22 cellular contexts compared by ENCODE assay signal in the genomic region with DNA sequence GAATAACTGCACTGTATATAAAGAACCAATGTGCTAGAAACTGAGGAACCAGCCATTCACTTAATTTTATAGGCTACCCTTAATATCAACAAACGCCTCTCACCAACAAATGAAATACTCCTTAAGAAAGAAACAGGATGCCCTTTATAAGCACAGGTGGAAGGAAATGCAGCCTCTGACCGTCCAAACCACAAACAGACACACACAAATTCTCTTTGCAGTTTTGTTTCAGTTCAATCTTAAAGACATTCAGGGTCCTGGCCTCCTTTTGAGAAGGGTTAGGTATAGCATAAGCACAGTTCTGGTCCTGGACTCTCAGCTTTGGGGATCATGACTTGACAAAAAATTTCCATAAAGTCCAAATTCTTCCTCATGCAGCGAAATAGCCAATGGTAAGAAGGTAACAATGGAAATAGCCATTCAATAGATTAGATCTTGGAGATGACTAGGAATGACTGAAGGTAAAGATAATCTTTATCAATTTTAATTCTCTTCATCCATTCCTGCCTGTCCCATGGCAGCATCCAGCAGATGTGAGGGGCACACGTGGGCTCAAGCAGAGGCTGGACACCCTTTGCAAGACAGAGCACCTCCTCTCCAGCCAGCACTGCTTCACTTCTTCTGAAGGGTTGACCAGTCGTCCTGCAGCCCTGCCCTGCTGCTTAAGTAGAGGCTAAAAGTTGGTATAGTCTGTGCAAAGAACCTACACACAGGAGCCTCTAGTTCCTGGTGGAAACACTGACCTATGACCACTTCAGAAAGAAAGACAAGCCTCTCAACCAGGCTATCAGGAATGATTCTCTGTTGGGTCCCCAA.
DNase-seq lines count a peak whose midpoint lies in the region; ATAC-seq and TF ChIP-seq lines count a peak whose summit lies in the region.
"Had no signal": no experiment of that assay in that cellular context is flagged by ENCODE, and none has a peak within 500 bp of the region (broad histone marks: within the 10 kb centered on the region; RNA-seq: fewer than 3 reads in every experiment).

No MANE protein-coding gene starts in this region.

- ATAC-seq in GM19043 (IDR thresholded peaks at IDR 0.05; ENCODE audit: low read depth, unreplicated experiment): peak; percentile 66
- peak; percentile 68 for ATAC-seq in GM21825 (IDR thresholded peaks at IDR 0.05; ENCODE audit: unreplicated experiment)
- peak; percentile 23 to 68 for ATAC-seq in stimulated activated naive B cell treated with anti-CD40 and anti-IgM and Interleukin-4, amounts not matched to agents 10 μg/mL and 1 μg/mL and 100 μg/mL, for 72 hours (replicated peaks)
- ATAC-seq: activated T-helper 17 cell treated with anti-CD3 and anti-CD28 coated beads, Interleukin-2, amount 50 U/mL, for 72 hours; natural killer cell treated with Interleukin-12 subunit alpha and Interleukin-12 subunit beta and Interleukin-15 and Interleukin-18, amount 100 ng/mL, for 72 hours had no signal

- peaks cover 33 to 63% of the 10 kb centered on the region in 2 donors for H3K36me3 Mint-ChIP-seq in stimulated activated naive B cell treated with anti-CD40 and anti-IgM and Interleukin-4, amounts not matched to agents 10 μg/mL and 1 μg/mL and 100 μg/mL, for 72 hours
- H3K36me3 Mint-ChIP-seq: natural killer cell treated with Interleukin-12 subunit alpha and Interleukin-12 subunit beta and Interleukin-15 and Interleukin-18, amount 100 ng/mL, for 72 hours had no signal

- DNase-seq in stimulated activated naive B cell treated with anti-CD40 and anti-IgM and Interleukin-4, amounts not matched to agents 10 μg/mL and 1 μg/mL and 100 μg/mL, for 72 hours: no peak
- DNase-seq in GM03348 (ENCODE audit: low spot score) (no peak), HK-2 (ENCODE audit: unreplicated experiment) (no peak), GDM1 (lab: John Stamatoyannopoulos, UW) (no peak)
- DNase-seq: activated CD4-positive, CD25-positive, alpha-beta regulatory T cell; C1 segment of cervical spinal cord; effector CD8-positive, alpha-beta T cell; H7; islet precursor cell; mammary epithelial cell; NCI-H2081; NCI-H510A; SIG-M5; spleen; thyroid gland had no signal

- no peak overlapping the region for H2AFZ ChIP-seq in Loucy (ENCODE audit: low read length)

- peaks cover 0 to 4% of the 10 kb centered on the region in 2 donors for H3K9me3 Mint-ChIP-seq in stimulated activated naive B cell treated with anti-CD40 and anti-IgM and Interleukin-4, amounts not matched to agents 10 μg/mL and 1 μg/mL and 100 μg/mL, for 72 hours
- H3K9me3 Mint-ChIP-seq: activated T-helper 17 cell treated with anti-CD3 and anti-CD28 coated beads, Interleukin-2, amount 50 U/mL, for 72 hours; natural killer cell treated with Interleukin-12 subunit alpha and Interleukin-12 subunit beta and Interleukin-15 and Interleukin-18, amount 100 ng/mL, for 72 hours had no signal

- peak overlapping the region; percentile 92 for H3K9ac ChIP-seq in Loucy (ENCODE audit: low read depth, low read length, poor library complexity, severe bottlenecking)

- H3K27me3 Mint-ChIP-seq in stimulated activated naive B cell treated with anti-CD40 and anti-IgM and Interleukin-4, amounts not matched to agents 10 μg/mL and 1 μg/mL and 100 μg/mL, for 72 hours: no peaks in the 10 kb centered on the region
- H3K27me3 Mint-ChIP-seq: activated T-helper 17 cell treated with anti-CD3 and anti-CD28 coated beads, Interleukin-2, amount 50 U/mL, for 72 hours had no signal

- H3K4me1 Mint-ChIP-seq in stimulated activated naive B cell treated with anti-CD40 and anti-IgM and Interleukin-4, amounts not matched to agents 10 μg/mL and 1 μg/mL and 100 μg/mL, for 72 hours: peaks cover 30 to 32% of the 10 kb centered on the region in 2 donors
- H3K4me1 Mint-ChIP-seq: activated T-helper 17 cell treated with anti-CD3 and anti-CD28 coated beads, Interleukin-2, amount 50 U/mL, for 72 hours had no signal

- H3K9me3 ChIP-seq in Loucy (ENCODE audit: insufficient read depth, low read depth, low read length): peaks cover 14% of the 10 kb centered on the region
- H3K9me3 ChIP-seq: prostate gland, thyroid gland had no signal

- no peaks in the 10 kb centered on the region for H3K79me2 ChIP-seq in Loucy (ENCODE audit: insufficient read depth, low read length)

- H4K20me1 ChIP-seq in Loucy (ENCODE audit: insufficient read depth, low read length, poor library complexity, severe bottlenecking): no peaks in the 10 kb centered on the region

- H3K27me3 ChIP-seq in Loucy (ENCODE audit: insufficient read depth, low read length, poor library complexity, severe bottlenecking): no peaks in the 10 kb centered on the region
- H3K27me3 ChIP-seq: spleen, thyroid gland had no signal

- H3F3A ChIP-seq in Loucy (ENCODE audit: low read depth): peaks cover 20% of the 10 kb centered on the region

- H3K4me3 Mint-ChIP-seq in stimulated activated naive B cell treated with anti-CD40 and anti-IgM and Interleukin-4, amounts not matched to agents 10 μg/mL and 1 μg/mL and 100 μg/mL, for 72 hours: peak overlapping the region in 1 of 2 donors; percentile 29
- H3K4me3 Mint-ChIP-seq: activated T-helper 17 cell treated with anti-CD3 and anti-CD28 coated beads, Interleukin-2, amount 50 U/mL, for 72 hours; natural killer cell treated with Interleukin-12 subunit alpha and Interleukin-12 subunit beta and Interleukin-15 and Interleukin-18, amount 100 ng/mL, for 72 hours; T-helper 1 cell treated with Interleukin-12 subunit alpha and Interleukin-12 subunit beta and Interleukin-4 antibody, amounts not matched to agents 30 μg/mL and 1 μg/mL, for 36 hours had no signal

- no peaks in the 10 kb centered on the region; the same call in 1 of the 2 replicates for H3K36me3 ChIP-seq in Loucy (ENCODE audit: insufficient read depth, low read length)
- H3K36me3 ChIP-seq: prostate gland, spleen, thyroid gland had no signal

- H3K4me1 ChIP-seq in Loucy (ENCODE audit: insufficient read depth, low read length, poor library complexity, severe bottlenecking): peaks cover 79% of the 10 kb centered on the region
- H3K4me1 ChIP-seq: prostate gland, thyroid gland had no signal

- peak overlapping the region; percentile 52 for H3K4me3 ChIP-seq in Loucy (ENCODE audit: low read length, poor library complexity, severe bottlenecking)
- H3K4me3 ChIP-seq: prostate gland, spleen, thyroid gland had no signal

- H3K27ac Mint-ChIP-seq in stimulated activated naive B cell treated with anti-CD40 and anti-IgM and Interleukin-4, amounts not matched to agents 10 μg/mL and 1 μg/mL and 100 μg/mL, for 72 hours: peak overlapping the region; percentile 59
- H3K27ac Mint-ChIP-seq: activated T-helper 17 cell treated with anti-CD3 and anti-CD28 coated beads, Interleukin-2, amount 50 U/mL, for 72 hours; natural killer cell treated with Interleukin-12 subunit alpha and Interleukin-12 subunit beta and Interleukin-15 and Interleukin-18, amount 100 ng/mL, for 72 hours; T-helper 1 cell treated with Interleukin-12 subunit alpha and Interleukin-12 subunit beta and Interleukin-4 antibody, amounts not matched to agents 30 μg/mL and 1 μg/mL, for 36 hours had no signal

- H3K4me2 ChIP-seq in Loucy (ENCODE audit: low read depth, low read length, poor library complexity, severe bottlenecking): peak overlapping the region; percentile 61

- TF ChIP-seq CTCF in Loucy (conservative IDR thresholded peaks at IDR 0.05; ENCODE audit: low read length): no peak

- H3K9me2 ChIP-seq in Loucy (replicated peaks; ENCODE audit: low read depth, low read length): no peaks in the 10 kb centered on the region
